In genomic region chr1:183580281-183580682, GRCh38 we compare ENCODE assay signal across 9 cellular contexts. TPM values are rescaled to one million over a fixed set of nuclear protein-coding genes. Genes with fewer than 3 reads are reported as not detected.
DNase-seq lines count a peak whose midpoint lies in the region; ATAC-seq, FAIRE-seq and TF ChIP-seq lines count a peak whose summit lies in the region.
"Had no signal": no experiment of that assay in that cellular context is flagged by ENCODE, and none has a peak within 500 bp of the region (broad histone marks: within the 10 kb centered on the region; RNA-seq: fewer than 3 reads in every experiment).

No MANE protein-coding gene starts in this region.

- peak; percentile 16 for TF ChIP-seq CTCF in liver (IDR thresholded peaks at IDR 0.05; ENCODE audit: low read depth, low read length, missing input control)
- TF ChIP-seq CTCF in HepG2 (CRISPR knock-in tag; IDR thresholded peaks at IDR 0.05) = no peak
- TF ChIP-seq CTCF in LNCAP (IDR thresholded peaks at IDR 0.05) = peak; percentile 49; the same call in 1 of the 2 replicates
- TF ChIP-seq CTCF in colonic mucosa (IDR thresholded peaks at IDR 0.05) = no peak

- no peak overlapping the region for H3K4me3 ChIP-seq in liver (ENCODE audit: low read depth in 1 of 3, low read length in 3 of 3)
- H3K4me3 ChIP-seq in HepG2 (replicated peaks in 1 of 3; ENCODE audit: insufficient read depth in 1 of 3, low read depth in 2 of 3, low read length in 3 of 3) = no peak overlapping the region
- no peak overlapping the region for H3K4me3 ChIP-seq in colonic mucosa
- H3K4me3 ChIP-seq: body of pancreas had no signal

- H3K9me3 ChIP-seq in liver (ENCODE audit: control insufficient read depth in 4 of 4, low read length in 3 of 4) (no peaks in the 10 kb centered on the region), HepG2 (ENCODE audit: low read length) (no peaks in the 10 kb centered on the region), colonic mucosa (no peaks in the 10 kb centered on the region)
- H3K9me3 ChIP-seq: body of pancreas had no signal

- CTCF ChIA-PET in HepG2 (lab: Yijun Ruan, JAX; ENCODE audit: low intra/inter-chr PET ratio, low total read pairs) = no interaction called here

- peaks cover 10% of the 10 kb centered on the region for H3K4me1 Mint-ChIP-seq in stimulated activated effector memory CD8-positive, alpha-beta T cell treated with anti-CD3 and anti-CD28 coated beads, Interleukin-12 subunit alpha, Interleukin-12 subunit beta, amount 100 ng/mL, for 72 hours

- in situ Hi-C loops in HepG2 (cut with HindIII; ENCODE audit: extremely low pct_ligation_motif_present, low pct_unique_long_range_greater_than_20kb) = no loop called here

- TF ChIP-seq RAD21 in liver (IDR thresholded peaks at IDR 0.05) (peak; percentile 39 to 47), HepG2 (CRISPR knock-in tag; IDR thresholded peaks at IDR 0.05) (no peak)

- no peaks in the 10 kb centered on the region for H3K36me3 Mint-ChIP-seq in stimulated activated effector memory CD8-positive, alpha-beta T cell treated with anti-CD3 and anti-CD28 coated beads, Interleukin-12 subunit alpha, Interleukin-12 subunit beta, amount 100 ng/mL, for 72 hours

- H3K4me1 ChIP-seq in liver (ENCODE audit: control insufficient read depth in 4 of 4, insufficient read depth in 4 of 4, low read length in 3 of 4) (peaks cover 0 to 3% (median 0%) of the 10 kb centered on the region in 4 donors), HepG2 (ENCODE audit: insufficient read depth, low read length) (peaks cover 5% of the 10 kb centered on the region; the same call in 1 of the 2 replicates), colonic mucosa (no peaks in the 10 kb centered on the region)
- H3K4me1 ChIP-seq: body of pancreas had no signal

- intact Hi-C loops in HepG2 (cut with micrococcal nuclease; ENCODE audit: unreplicated experiment) = no loop called here
- intact Hi-C loops in colonic mucosa (cut with DNase I) = no loop called here

- 52% methylated on average over 8 of the region's 8 CpGs for WGBS in liver
- WGBS in HepG2 (ENCODE audit: low lambda C conversion rate) = 62% methylated on average over 6 of the region's 8 CpGs

- DNase-seq in HepG2 (ENCODE audit: low spot score) (no peak), SK-N-DZ (ENCODE audit: low spot score) (peak; percentile 40), glomerular endothelial cell (ENCODE audit: extremely low read depth, low read depth, low spot score) (peak; percentile 31), hypothalamus (lab: John Stamatoyannopoulos, UW) (no peak), colonic mucosa (no peak)
- DNase-seq in stimulated activated effector memory CD8-positive, alpha-beta T cell treated with anti-CD3 and anti-CD28 coated beads, Interleukin-12 subunit alpha, Interleukin-12 subunit beta, amount 100 ng/mL, for 72 hours (ENCODE audit: low spot score in 2 of 2) = no peak

- H4K20me1 ChIP-seq in HepG2 (ENCODE audit: insufficient read depth, low read length) = no peaks in the 10 kb centered on the region

- no peaks in the 10 kb centered on the region for H3K27me3 ChIP-seq in liver (ENCODE audit: control insufficient read depth in 4 of 4, insufficient read depth in 4 of 4, low read length in 3 of 4)
- H3K27me3 ChIP-seq in HepG2 (ENCODE audit: control insufficient read depth in 1 of 2, insufficient read depth in 2 of 2, low read length in 2 of 2) = peaks cover 0 to 2% of the 10 kb centered on the region in 2 experiments; a peak in 2 of 5 replicates
- no peaks in the 10 kb centered on the region for H3K27me3 ChIP-seq in colonic mucosa
- H3K27me3 ChIP-seq: body of pancreas had no signal

- H3K27ac Mint-ChIP-seq in stimulated activated effector memory CD8-positive, alpha-beta T cell treated with anti-CD3 and anti-CD28 coated beads, Interleukin-12 subunit alpha, Interleukin-12 subunit beta, amount 100 ng/mL, for 72 hours = no peak overlapping the region

- H3K36me3 ChIP-seq in liver (ENCODE audit: control insufficient read depth in 4 of 4, insufficient read depth in 3 of 4, low read depth in 1 of 4, low read length in 3 of 4) (no peaks in the 10 kb centered on the region), HepG2 (replicated peaks in 1 of 2; ENCODE audit: control insufficient read depth in 1 of 2, insufficient read depth in 2 of 2, low read length in 2 of 2) (no peaks in the 10 kb centered on the region), colonic mucosa (no peaks in the 10 kb centered on the region)

- TF ChIP-seq EP300 in HepG2 (IDR thresholded peaks at IDR 0.05; ENCODE audit: low read depth in 2 of 2, low read length in 2 of 2) (no peak), HepG2 (CRISPR knock-in tag; IDR thresholded peaks at IDR 0.05; ENCODE audit: borderline replicate concordance) (no peak)

- no peak for ATAC-seq in HepG2
- ATAC-seq in stimulated activated effector memory CD8-positive, alpha-beta T cell treated with anti-CD3 and anti-CD28 coated beads, Interleukin-12 subunit alpha, Interleukin-12 subunit beta, amount 100 ng/mL, for 72 hours = peak; percentile 24
- ATAC-seq: body of pancreas had no signal

- H3K79me2 ChIP-seq in HepG2 (ENCODE audit: insufficient read depth, low read length) = no peaks in the 10 kb centered on the region

- H3K27ac ChIP-seq in liver (ENCODE audit: low read depth in 1 of 2, low read length in 2 of 2) = no peak overlapping the region
- no peak overlapping the region for H3K27ac ChIP-seq in HepG2 (ENCODE audit: extremely low read length, insufficient read depth, low read length)
- H3K27ac ChIP-seq in colonic mucosa = no peak overlapping the region

- H3K9ac ChIP-seq in liver (ENCODE audit: low read depth in 1 of 2, low read length in 2 of 2) = no peak overlapping the region
- H3K9ac ChIP-seq in HepG2 (ENCODE audit: insufficient read depth, low read depth, low read length) = no peak overlapping the region
- H3K9ac ChIP-seq in colonic mucosa (ENCODE audit: low read depth in 2 of 2, low read length in 2 of 2) = no peak overlapping the region

- no peak overlapping the region for H2AFZ ChIP-seq in HepG2 (ENCODE audit: low read length)

- FAIRE-seq in HepG2 (lab: Jason Lieb, UNC) = no peak

- no peak for TF ChIP-seq POLR2A in HepG2 (IDR thresholded peaks at IDR 0.05; ENCODE audit: insufficient read depth in 1 of 2, low read depth in 2 of 2, low read length in 2 of 2)

- no peaks in the 10 kb centered on the region for H3K9me3 Mint-ChIP-seq in stimulated activated effector memory CD8-positive, alpha-beta T cell treated with anti-CD3 and anti-CD28 coated beads, Interleukin-12 subunit alpha, Interleukin-12 subunit beta, amount 100 ng/mL, for 72 hours

- POLR2A ChIA-PET in HepG2 (lab: Yijun Ruan, JAX) = no interaction called here

- H3K4me2 ChIP-seq in HepG2 (ENCODE audit: low read depth, low read length) = no peak overlapping the region

- H3K4me3 Mint-ChIP-seq in stimulated activated effector memory CD8-positive, alpha-beta T cell treated with anti-CD3 and anti-CD28 coated beads, Interleukin-12 subunit alpha, Interleukin-12 subunit beta, amount 100 ng/mL, for 72 hours = no peak overlapping the region

- BruUV-seq in HepG2 (replicated peaks; lab: Mats Ljungman, UMichigan) = no TSS peak

RNA-seq across cellular contexts. Expression of gene NCF2, which starts 10.0 kb away (rescaled TPM):
- total RNA-seq in liver (10 to 100 TPM; 11.5 to 15.1 TPM), HepG2 (2016; rRNA removed; fragmentation: Illumina TruSeq; extraction: Trizol) (0.46 and 1.1 TPM in 2 replicates), glomerular endothelial cell (6.2 and 7.7 TPM in 2 replicates), colonic mucosa (1 to 10 TPM; 2.5 to 9.1 TPM)
- polyA plus RNA-seq in liver (1 to 10 TPM; 1.2 to 3.4 TPM), HepG2 (2011; rRNA removed) (0.18 and 0.25 TPM in 2 replicates)
- 0.26 and 0.30 TPM in 2 replicates for total RNA-seq in HepG2 (2016; cell fraction: cytosol; rRNA removed; fragmentation: Illumina TruSeq; extraction: Trizol; ENCODE audit: low read depth)
- total RNA-seq in HepG2 (2016; cell fraction: insoluble cytoplasmic fraction; rRNA removed; fragmentation: Illumina TruSeq; extraction: Trizol) = 0.37 and 0.41 TPM in 2 replicates
- 0.14 and 0.19 TPM in 2 replicates for total RNA-seq in HepG2 (2016; cell fraction: membrane; rRNA removed; fragmentation: Illumina TruSeq; extraction: Trizol)
- not detected in 2 replicates for total RNA-seq in HepG2 (2016; cell fraction: nucleus; rRNA removed; fragmentation: Illumina TruSeq; extraction: Trizol)
- 0.50 and 0.68 TPM in 2 replicates for polyA plus RNA-seq in HepG2 (2011; cell fraction: cytosol; rRNA removed)
- polyA plus RNA-seq in HepG2 (2011; cell fraction: nucleus; rRNA removed) = 0.10 and 0.35 TPM in 2 replicates
- polyA plus RNA-seq in HepG2 (2012) = 0.21 and 0.25 TPM in 2 replicates
- polyA plus RNA-seq in HepG2 (2016; cell fraction: cytosol; fragmentation: Illumina TruSeq; extraction: Trizol; ENCODE audit: low read depth) = 0.14 and 0.24 TPM in 2 replicates
- 0.27 and 1.4 TPM in 2 replicates for polyA plus RNA-seq in HepG2 (2016; cell fraction: insoluble cytoplasmic fraction; fragmentation: Illumina TruSeq; extraction: Trizol; ENCODE audit: low read depth)
- 0.43 and 0.53 TPM in 2 replicates for polyA plus RNA-seq in HepG2 (2016; cell fraction: membrane; fragmentation: Illumina TruSeq; extraction: Trizol; ENCODE audit: low read depth)
- 0.72 TPM in 1 of 2 replicates, not detected in the other for polyA plus RNA-seq in HepG2 (2016; cell fraction: nucleus; fragmentation: Illumina TruSeq; extraction: Trizol; ENCODE audit: insufficient read depth, low read depth)
- polyA minus RNA-seq in HepG2 (2011; rRNA and poly(A)+ RNA removed; ENCODE audit: low replicate concordance) = 3.3 TPM in 1 of 2 replicates, not detected in the other
- not detected in 2 replicates for polyA minus RNA-seq in HepG2 (2011; cell fraction: cytosol; rRNA and poly(A)+ RNA removed)
- polyA minus RNA-seq in HepG2 (2011; cell fraction: nucleus; rRNA and poly(A)+ RNA removed) = not detected in 2 replicates
- polyA plus RNA-seq in SK-N-DZ (2014; cell fraction: cytosol; rRNA removed) = not detected in 2 replicates
- polyA plus RNA-seq in SK-N-DZ (2014; cell fraction: nucleus; rRNA removed) = not detected in 2 replicates

RNA-seq across cellular contexts. Expression of gene ARPC5, which starts 55.3 kb away (rescaled TPM):
- total RNA-seq in liver (10 to 100 TPM; 34.9 to 60.1 TPM), HepG2 (2016; rRNA removed; fragmentation: Illumina TruSeq; extraction: Trizol) (106 and 148 TPM in 2 replicates), glomerular endothelial cell (173 and 214 TPM in 2 replicates), colonic mucosa (100 to 1,000 TPM; 147 to 189 TPM)
- polyA plus RNA-seq in liver (10 to 100 TPM; 48.5 to 67.0 TPM), HepG2 (2011; rRNA removed) (40.1 and 48.4 TPM in 2 replicates)
- total RNA-seq in HepG2 (2016; cell fraction: cytosol; rRNA removed; fragmentation: Illumina TruSeq; extraction: Trizol; ENCODE audit: low read depth) = 8.0 and 11.5 TPM in 2 replicates
- total RNA-seq in HepG2 (2016; cell fraction: insoluble cytoplasmic fraction; rRNA removed; fragmentation: Illumina TruSeq; extraction: Trizol) = 110 and 163 TPM in 2 replicates
- 39.6 and 47.2 TPM in 2 replicates for total RNA-seq in HepG2 (2016; cell fraction: membrane; rRNA removed; fragmentation: Illumina TruSeq; extraction: Trizol)
- total RNA-seq in HepG2 (2016; cell fraction: nucleus; rRNA removed; fragmentation: Illumina TruSeq; extraction: Trizol) = 45.8 TPM in 2 replicates
- 21.1 and 33.4 TPM in 2 replicates for polyA plus RNA-seq in HepG2 (2011; cell fraction: cytosol; rRNA removed)
- 7.7 and 10.0 TPM in 2 replicates for polyA plus RNA-seq in HepG2 (2011; cell fraction: nucleus; rRNA removed)
- polyA plus RNA-seq in HepG2 (2012) = 50.2 and 53.9 TPM in 2 replicates
- 8.8 and 9.5 TPM in 2 replicates for polyA plus RNA-seq in HepG2 (2016; cell fraction: cytosol; fragmentation: Illumina TruSeq; extraction: Trizol; ENCODE audit: low read depth)
- 146 and 157 TPM in 2 replicates for polyA plus RNA-seq in HepG2 (2016; cell fraction: insoluble cytoplasmic fraction; fragmentation: Illumina TruSeq; extraction: Trizol; ENCODE audit: low read depth)
- polyA plus RNA-seq in HepG2 (2016; cell fraction: membrane; fragmentation: Illumina TruSeq; extraction: Trizol; ENCODE audit: low read depth) = 29.5 and 30.2 TPM in 2 replicates
- polyA plus RNA-seq in HepG2 (2016; cell fraction: nucleus; fragmentation: Illumina TruSeq; extraction: Trizol; ENCODE audit: insufficient read depth, low read depth) = 58.8 and 62.7 TPM in 2 replicates
- polyA minus RNA-seq in HepG2 (2011; rRNA and poly(A)+ RNA removed; ENCODE audit: low replicate concordance) = 16.7 and 70.1 TPM in 2 replicates
- 28.3 and 29.7 TPM in 2 replicates for polyA minus RNA-seq in HepG2 (2011; cell fraction: cytosol; rRNA and poly(A)+ RNA removed)
- polyA minus RNA-seq in HepG2 (2011; cell fraction: nucleus; rRNA and poly(A)+ RNA removed) = 44.3 and 44.4 TPM in 2 replicates
- polyA plus RNA-seq in SK-N-DZ (2014; cell fraction: cytosol; rRNA removed) = 82.2 and 96.7 TPM in 2 replicates
- 47.3 and 53.3 TPM in 2 replicates for polyA plus RNA-seq in SK-N-DZ (2014; cell fraction: nucleus; rRNA removed)

Comparison
In these comparisons a context has a peak if more than half of its experiments do, and no peak if none do; other contexts are left out.
1. CTCF ChIP-seq: peak in liver (single experiment) and LNCAP (single experiment); none in HepG2 (single experiment) and colonic mucosa (single experiment).
2. DNase-seq: peak in SK-N-DZ (single experiment) and glomerular endothelial cell (single experiment); none in HepG2 (single experiment), stimulated activated effector memory CD8-positive, alpha-beta T cell treated with anti-CD3 and anti-CD28 coated beads, Interleukin-12 subunit alpha, Interleukin-12 subunit beta, amount 100 ng/mL, for 72 hours (0 of 2), hypothalamus (0 of 51) and colonic mucosa (single experiment).